ENCODE assay signal across 27 cellular contexts in genomic region chr5:74380193-74380592, GRCh38.
"Had no signal": no experiment of that assay in that cellular context is flagged by ENCODE, and none has a peak within 500 bp of the region (broad histone marks: within the 10 kb centered on the region; RNA-seq: fewer than 3 reads in every experiment).

No MANE protein-coding gene starts in this region.

- H3K27me3 ChIP-seq: ascending aorta, body of pancreas had no signal

- H3K9me3 ChIP-seq: ascending aorta, body of pancreas had no signal

- H3K36me3 ChIP-seq: ascending aorta had no signal

- H3K4me3 Mint-ChIP-seq: activated B cell treated with CpG ODN at 0.5 μM for 24 hours; activated CD4-positive, alpha-beta T cell treated with anti-CD3 and anti-CD28 coated beads, Interleukin-2, amount 10 ng/mL, durations not matched to agents 24 days and 14 days; activated CD8-positive, alpha-beta memory T cell treated with anti-CD3 and anti-CD28 coated beads, Interleukin-2, amount 10 ng/mL, durations not matched to agents 7 days and 5 days; activated naive CD4-positive, alpha-beta T cell treated with anti-CD3 and anti-CD28 coated beads, Interleukin-2, amount 50 U/mL, for 24 hours; activated T-cell treated with anti-CD3 and anti-CD28 coated beads, Interleukin-2, amount 50 U/mL, for 24 hours; activated T-helper 1 cell treated with anti-CD3 and anti-CD28 coated beads, Interleukin-12 subunit alpha, Interleukin-12 subunit beta, Interleukin-2, Interleukin-4 antibody, amounts not matched to agents 30 ng/mL and 10 ng/mL and 1 ng/mL, durations not matched to agents 14 hours and 24 hours and 36 hours; IgD-negative memory B cell; T-helper 17 cell had no signal

- H3K4me1 Mint-ChIP-seq: activated B cell treated with CpG ODN at 0.5 μM for 24 hours; activated CD4-positive, alpha-beta T cell treated with anti-CD3 and anti-CD28 coated beads, Interleukin-2, amount 10 ng/mL, durations not matched to agents 24 days and 14 days; activated CD8-positive, alpha-beta memory T cell treated with anti-CD3 and anti-CD28 coated beads, Interleukin-2, amount 10 ng/mL, durations not matched to agents 7 days and 5 days; activated naive CD4-positive, alpha-beta T cell treated with anti-CD3 and anti-CD28 coated beads, Interleukin-2, amount 50 U/mL, for 24 hours; IgD-negative memory B cell; T-helper 17 cell had no signal

- H3K4me3 ChIP-seq: ascending aorta, body of pancreas had no signal

- H3K9me3 Mint-ChIP-seq: activated B cell treated with CpG ODN at 0.5 μM for 24 hours; activated CD4-positive, alpha-beta T cell treated with anti-CD3 and anti-CD28 coated beads, Interleukin-2, amount 10 ng/mL, durations not matched to agents 24 days and 14 days; activated naive CD4-positive, alpha-beta T cell treated with anti-CD3 and anti-CD28 coated beads, Interleukin-2, amount 50 U/mL, for 24 hours; activated T-cell treated with anti-CD3 and anti-CD28 coated beads, Interleukin-2, amount 50 U/mL, for 24 hours; activated T-helper 1 cell treated with anti-CD3 and anti-CD28 coated beads, Interleukin-12 subunit alpha, Interleukin-12 subunit beta, Interleukin-2, Interleukin-4 antibody, amounts not matched to agents 30 ng/mL and 10 ng/mL and 1 ng/mL, durations not matched to agents 14 hours and 24 hours and 36 hours had no signal

- ATAC-seq: activated CD8-positive, alpha-beta memory T cell treated with anti-CD3 and anti-CD28 coated beads, Interleukin-2, amount 10 ng/mL, durations not matched to agents 7 days and 5 days; body of pancreas; PC-3; T-helper 17 cell had no signal

- H3K36me3 Mint-ChIP-seq: activated CD8-positive, alpha-beta memory T cell treated with anti-CD3 and anti-CD28 coated beads, Interleukin-2, amount 10 ng/mL, durations not matched to agents 7 days and 5 days; activated naive CD4-positive, alpha-beta T cell treated with anti-CD3 and anti-CD28 coated beads, Interleukin-2, amount 50 U/mL, for 24 hours; IgD-negative memory B cell had no signal

- DNase-seq: activated B cell treated with CpG ODN at 0.5 μM for 24 hours; activated CD4-positive, alpha-beta T cell treated with anti-CD3 and anti-CD28 coated beads for 1 hour; activated CD4-positive, alpha-beta T cell treated with anti-CD3 and anti-CD28 coated beads, Interleukin-2, amount 10 ng/mL, durations not matched to agents 24 days and 14 days; activated CD4-positive, alpha-beta T cell treated with anti-CD3 and anti-CD28 coated beads, Interleukin-2, amount 50 U/mL, for 48 hours; activated CD8-positive, alpha-beta memory T cell treated with anti-CD3 and anti-CD28 coated beads, Interleukin-2, amount 10 ng/mL, durations not matched to agents 7 days and 5 days; activated effector memory CD4-positive, alpha-beta T cell treated with Interleukin-2 at 50 U/mL for 16 hours; activated naive CD4-positive, alpha-beta T cell; activated T-cell treated with anti-CD3 and anti-CD28 coated beads, Interleukin-2, amount 50 U/mL, for 24 hours; amniotic stem cell; body of pancreas; KG1; MV-4-11; NCI-H1092 treated with DMSO at 0.1 percent for 48 hours; NCI-H1417 treated with DMSO at 0.1 percent for 48 hours; NCI-H1694; NCI-H2029 treated with DMSO at 0.1 percent for 48 hours; NCI-H510A treated with DMSO at 0.1 percent for 48 hours; NCI-H69; NK-92 treated with Interleukin-12 subunit alpha and Interleukin-12 subunit beta, amount 100 ng/mL, for 24 hours; PC-3; SHP77 treated with DMSO at 0.1 percent for 48 hours; T-helper 17 cell; T-helper 9 cell had no signal

- H3K27ac ChIP-seq: ascending aorta, body of pancreas had no signal

- H3K27ac Mint-ChIP-seq: activated B cell treated with CpG ODN at 0.5 μM for 24 hours; activated CD4-positive, alpha-beta T cell treated with anti-CD3 and anti-CD28 coated beads, Interleukin-2, amount 10 ng/mL, durations not matched to agents 24 days and 14 days; activated CD8-positive, alpha-beta memory T cell treated with anti-CD3 and anti-CD28 coated beads, Interleukin-2, amount 10 ng/mL, durations not matched to agents 7 days and 5 days; activated naive CD4-positive, alpha-beta T cell treated with anti-CD3 and anti-CD28 coated beads, Interleukin-2, amount 50 U/mL, for 24 hours; activated T-cell treated with anti-CD3 and anti-CD28 coated beads, Interleukin-2, amount 50 U/mL, for 24 hours; activated T-helper 1 cell treated with anti-CD3 and anti-CD28 coated beads, Interleukin-12 subunit alpha, Interleukin-12 subunit beta, Interleukin-2, Interleukin-4 antibody, amounts not matched to agents 30 ng/mL and 10 ng/mL and 1 ng/mL, durations not matched to agents 14 hours and 24 hours and 36 hours; IgD-negative memory B cell; T-helper 17 cell had no signal
